15 cellular contexts compared by ENCODE assay signal in the genomic region with DNA sequence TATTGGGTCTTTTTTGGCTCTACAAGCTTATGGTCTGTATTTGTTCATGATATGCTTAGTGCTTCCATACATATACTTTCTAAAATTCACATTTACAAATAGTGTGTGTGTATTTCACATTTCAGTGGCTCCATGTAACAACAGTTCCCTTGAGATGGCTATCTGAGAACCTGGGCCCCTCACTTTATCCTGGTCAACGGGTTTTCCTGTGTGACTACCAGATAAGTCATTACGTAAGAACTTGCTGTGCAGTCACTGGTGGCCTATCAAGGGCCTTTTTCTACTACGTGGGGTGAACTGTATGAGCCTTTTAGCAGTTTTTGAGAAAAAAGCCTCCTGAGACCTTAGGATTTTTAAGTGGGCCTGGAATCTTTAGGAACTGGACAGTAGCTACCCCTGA. TPM values are rescaled to one million over a fixed set of nuclear protein-coding genes. Genes with fewer than 3 reads are reported as not detected.
A peak's percentile ranks its signal among the peaks of the same experiment; 100 is the strongest.
DNase-seq lines count a peak whose midpoint lies in the region; ATAC-seq and TF ChIP-seq lines count a peak whose summit lies in the region.
"Had no signal": no experiment of that assay in that cellular context is flagged by ENCODE, and none has a peak within 500 bp of the region (broad histone marks: within the 10 kb centered on the region; RNA-seq: fewer than 3 reads in every experiment).

No MANE protein-coding gene starts in this region.

- POLR2A ChIA-PET in activated B cell treated with CpG ODN at 0.5 μM for 24 hours (lab: Charles Lee), result interaction anchor here (1.6 to 5.0 kb wide), 5 partner anchors 37 to 42 kb away, joined by 5 to 30 read pairs (median 6); partner anchors contain the start of gene SIPA1L1

- H3K4me3 Mint-ChIP-seq in CD14-positive monocyte, result peak overlapping the region in 1 of 2 donors; percentile 11
- H3K4me3 Mint-ChIP-seq in activated B cell treated with CpG ODN at 0.5 μM for 24 hours, result peak overlapping the region; percentile 59
- H3K4me3 Mint-ChIP-seq: activated naive CD8-positive, alpha-beta T cell treated with anti-CD3 and anti-CD28 coated beads, Interleukin-2, amount 10 ng/mL, durations not matched to agents 7 days and 5 days; stimulated activated effector memory CD8-positive, alpha-beta T cell treated with anti-CD3 and anti-CD28 coated beads, Interleukin-12 subunit alpha, Interleukin-12 subunit beta, amount 100 ng/mL, for 72 hours had no signal

- CTCF ChIA-PET in activated B cell treated with CpG ODN at 0.5 μM for 24 hours (lab: Charles Lee), result interaction anchor here (0.8 to 2.3 kb wide), 2 partner anchors 8 to 42 kb away, joined by 3 to 9 read pairs; no protein-coding TSS in a partner anchor

- H3K27ac Mint-ChIP-seq in CD14-positive monocyte (peak overlapping the region; percentile 78 to 95 (median 87)), activated B cell treated with CpG ODN at 0.5 μM for 24 hours (peak overlapping the region; percentile 97)
- H3K27ac Mint-ChIP-seq: activated naive CD8-positive, alpha-beta T cell treated with anti-CD3 and anti-CD28 coated beads, Interleukin-2, amount 10 ng/mL, durations not matched to agents 7 days and 5 days had no signal

- H3K36me3 ChIP-seq in right lobe of liver, result no peaks in the 10 kb centered on the region
- H3K36me3 ChIP-seq: lower lobe of right lung had no signal

- H3K27me3 ChIP-seq in right lobe of liver, result no peaks in the 10 kb centered on the region
- H3K27me3 ChIP-seq: BLaER1 had no signal

- no peak overlapping the region for H3K27ac ChIP-seq in right lobe of liver
- H3K27ac ChIP-seq: BLaER1, HL-60, lower lobe of right lung had no signal

- H3K4me1 Mint-ChIP-seq in CD14-positive monocyte (peaks cover 69% of the 10 kb centered on the region), activated B cell treated with CpG ODN at 0.5 μM for 24 hours (peaks cover 96% of the 10 kb centered on the region)

- ATAC-seq in activated B cell treated with CpG ODN at 0.5 μM for 24 hours (ENCODE audit: low read depth) (no peak), right lobe of liver (peak in 3 of 4 donors; percentile 20 to 23 (median 21)), HG03135 (IDR thresholded peaks at IDR 0.05; ENCODE audit: unreplicated experiment) (no peak), GM21423 (IDR thresholded peaks at IDR 0.05; ENCODE audit: unreplicated experiment) (no peak)
- ATAC-seq: stimulated activated effector memory CD8-positive, alpha-beta T cell treated with anti-CD3 and anti-CD28 coated beads, Interleukin-12 subunit alpha, Interleukin-12 subunit beta, amount 100 ng/mL, for 72 hours had no signal

- TF ChIP-seq CTCF in CD14-positive monocyte (IDR thresholded peaks at IDR 0.05) (no peak), activated B cell treated with CpG ODN at 0.5 μM for 24 hours (IDR thresholded peaks at IDR 0.05) (no peak), right lobe of liver (IDR thresholded peaks at IDR 0.05) (no peak)

- peaks cover 30 to 55% of the 10 kb centered on the region in 2 donors for H3K36me3 Mint-ChIP-seq in CD14-positive monocyte
- H3K36me3 Mint-ChIP-seq in activated B cell treated with CpG ODN at 0.5 μM for 24 hours (ENCODE audit: low read depth), result peaks cover 26% of the 10 kb centered on the region

- H3K9me3 Mint-ChIP-seq in CD14-positive monocyte, result peaks cover 8 to 14% (median 11%) of the 10 kb centered on the region in 7 donors
- H3K9me3 Mint-ChIP-seq in activated B cell treated with CpG ODN at 0.5 μM for 24 hours, result peaks cover 5% of the 10 kb centered on the region

- peaks cover 0 to 5% (median 1%) of the 10 kb centered on the region in 4 donors for H3K4me1 ChIP-seq in right lobe of liver

- no peak overlapping the region for H3K4me3 ChIP-seq in right lobe of liver
- H3K4me3 ChIP-seq: BLaER1, lower lobe of right lung had no signal

- no peak for TF ChIP-seq POLR2A in right lobe of liver (IDR thresholded peaks at IDR 0.05)

- DNase-seq in CD14-positive monocyte (ENCODE audit: low spot score) (peak; percentile 52), HT1080 (ENCODE audit: low read depth) (peak; percentile 12), activated B cell treated with CpG ODN at 0.5 μM for 24 hours (no peak), right lobe of liver (no peak), pons (ENCODE audit: low spot score) (no peak)
- no peak for DNase-seq in stimulated activated CD4-positive, alpha-beta T cell treated with anti-CD3 and anti-CD28 coated beads, Interleukin-1b, Interleukin-23, amount 100 ng/mL, for 48 hours
- DNase-seq: activated naive CD8-positive, alpha-beta T cell treated with anti-CD3 and anti-CD28 coated beads, Interleukin-2, amount 10 ng/mL, durations not matched to agents 7 days and 5 days; lower lobe of right lung; NCI-H1436; T-helper 2 cell had no signal

- no peaks in the 10 kb centered on the region for H3K9me3 ChIP-seq in right lobe of liver
- H3K9me3 ChIP-seq: lower lobe of right lung had no signal

- intact Hi-C loops in CD14-positive monocyte (cut with micrococcal nuclease) (loop anchor here in 1 of 2 donors (5.0 kb wide), 1 partner anchor 36 kb away; no protein-coding TSS in a partner anchor), activated B cell treated with CpG ODN at 0.5 μM for 24 hours (cut with micrococcal nuclease) (no loop called here), right lobe of liver (cut with DNase I) (no loop called here)

- H3K27me3 Mint-ChIP-seq in CD14-positive monocyte (ENCODE audit: low read depth in 3 of 3) (peaks cover 0 to 2% (median 0%) of the 10 kb centered on the region in 3 donors), activated B cell treated with CpG ODN at 0.5 μM for 24 hours (no peaks in the 10 kb centered on the region)
- H3K27me3 Mint-ChIP-seq: activated naive CD8-positive, alpha-beta T cell treated with anti-CD3 and anti-CD28 coated beads, Interleukin-2, amount 10 ng/mL, durations not matched to agents 7 days and 5 days had no signal

- 37% methylated on average over 3 of the region's 3 CpGs for WGBS in right lobe of liver (ENCODE audit: insufficient coverage, low coverage, low lambda C conversion rate, missing lambda C conversion rate)

RNA-seq across cellular contexts. Expression of gene SIPA1L1, which starts 41.1 kb away (rescaled TPM):
- polyA plus RNA-seq in CD14-positive monocyte, result 10 to 100 TPM; 15.6 to 24.5 TPM
- 32.1 and 34.4 TPM in 2 replicates for total RNA-seq in HT1080 (2014; rRNA removed; shearing (Covaris generic))
- polyA plus RNA-seq in HT1080 (2015; cell fraction: cytosol; rRNA removed), result 42.3 and 45.0 TPM in 2 replicates
- polyA plus RNA-seq in HT1080 (2015; cell fraction: nucleus; rRNA removed), result 122 and 166 TPM in 2 replicates
- total RNA-seq in activated B cell treated with CpG ODN at 0.5 μM for 24 hours, result 114 and 134 TPM in 2 replicates
- 10 to 100 TPM; 25.7 to 30.8 (median 28.6) TPM for total RNA-seq in right lobe of liver

Comparison
In these comparisons a context has a peak if more than half of its experiments do, and no peak if none do; other contexts are left out.
1. DNase-seq: peak in CD14-positive monocyte (single experiment) and HT1080 (single experiment); none in activated B cell treated with CpG ODN at 0.5 μM for 24 hours (single experiment), right lobe of liver (0 of 3), stimulated activated CD4-positive, alpha-beta T cell treated with anti-CD3 and anti-CD28 coated beads, Interleukin-1b, Interleukin-23, amount 100 ng/mL, for 48 hours (single experiment) and pons (single experiment).
2. ATAC-seq: peak in right lobe of liver (3 of 4); none in activated B cell treated with CpG ODN at 0.5 μM for 24 hours (single experiment), HG03135 (single experiment) and GM21423 (single experiment).